Comparison of ENCODE assay signal across 11 cellular contexts in the genomic region with DNA sequence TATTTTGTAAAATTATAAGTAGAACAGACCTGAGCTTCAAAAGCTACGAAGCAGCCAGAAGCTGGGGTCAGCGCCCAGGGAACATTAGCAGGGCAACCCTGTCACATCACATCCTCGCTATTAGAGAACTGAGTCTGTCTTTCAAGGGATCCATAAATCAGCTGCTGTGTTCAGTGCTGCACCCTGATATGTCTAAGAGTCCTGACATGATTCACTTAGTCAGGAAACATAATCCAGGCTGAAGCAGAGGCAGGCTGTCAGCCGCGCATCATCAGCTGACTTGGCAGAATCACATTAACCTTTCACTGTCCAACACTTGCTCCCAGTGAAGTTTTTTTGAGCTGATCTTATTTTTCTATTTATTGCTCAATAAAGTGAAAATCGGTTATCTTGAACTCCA. TPM values are rescaled to one million over a fixed set of nuclear protein-coding genes. Genes with fewer than 3 reads are reported as not detected.
DNase-seq lines count a peak whose midpoint lies in the region; ATAC-seq and TF ChIP-seq lines count a peak whose summit lies in the region.
"Had no signal": no experiment of that assay in that cellular context is flagged by ENCODE, and none has a peak within 500 bp of the region (broad histone marks: within the 10 kb centered on the region; RNA-seq: fewer than 3 reads in every experiment).

No MANE protein-coding gene starts in this region.

- H3K4me1 Mint-ChIP-seq in chondrocyte (ENCODE audit: low read depth): peaks cover 16% of the 10 kb centered on the region

- intact Hi-C loops in sciatic nerve (cut with DNase I): no loop called here

- H3K9me3 ChIP-seq in WERI-Rb-1 (ENCODE audit: severe bottlenecking) (no peaks in the 10 kb centered on the region), cardiac muscle cell (ENCODE audit: low read depth) (no peaks in the 10 kb centered on the region)

- peak overlapping the region; percentile 31 for H3K4me3 ChIP-seq in WERI-Rb-1 (ENCODE audit: low read depth, low read length)
- H3K4me3 ChIP-seq in cardiac muscle cell: no peak overlapping the region

- H3K27ac ChIP-seq in WERI-Rb-1: peak overlapping the region; percentile 75
- no peak overlapping the region for H3K27ac ChIP-seq in cardiac muscle cell
- H3K27ac ChIP-seq: 22Rv1 had no signal

- no peak for TF ChIP-seq CTCF in WERI-Rb-1 (IDR thresholded peaks at IDR 0.05; ENCODE audit: low read depth, low read length)
- TF ChIP-seq CTCF in cardiac muscle cell (IDR thresholded peaks at IDR 0.05; ENCODE audit: low read depth, low read length): no peak
- TF ChIP-seq CTCF in chondrocyte (IDR thresholded peaks at IDR 0.05): no peak

- DNase-seq in NCI-H1105 (lab: John Stamatoyannopoulos, UW) (peak; percentile 0), NCI-H1105 treated with DMSO at 0.1 percent for 48 hours (lab: John Stamatoyannopoulos, UW) (no peak), WERI-Rb-1 (peak; percentile 81), cardiac muscle cell (ENCODE audit: low read depth in 1 of 2, low spot score in 1 of 2) (peak; percentile 59 to 65), sciatic nerve (ENCODE audit: low spot score) (no peak), cerebellar nuclear complex (lab: John Stamatoyannopoulos, UW) (no peak), chondrocyte (ENCODE audit: low spot score) (no peak)
- DNase-seq in activated naive CD4-positive, alpha-beta T cell (lab: John Stamatoyannopoulos, UW): no peak
- DNase-seq: activated CD8-positive, alpha-beta T cell treated with anti-CD3 and anti-CD28 coated beads for 36 hours; NCI-H345 had no signal

- no peaks in the 10 kb centered on the region for H3K36me3 ChIP-seq in WERI-Rb-1
- H3K36me3 ChIP-seq in cardiac muscle cell: no peaks in the 10 kb centered on the region

- H3K36me3 Mint-ChIP-seq in chondrocyte (ENCODE audit: low read depth): no peaks in the 10 kb centered on the region

- peaks cover 3% of the 10 kb centered on the region for H3K27me3 Mint-ChIP-seq in chondrocyte (ENCODE audit: low read depth)
- H3K27me3 Mint-ChIP-seq: activated CD8-positive, alpha-beta T cell treated with anti-CD3 and anti-CD28 coated beads for 36 hours had no signal

- no peak overlapping the region for H3K27ac Mint-ChIP-seq in chondrocyte (ENCODE audit: unreplicated experiment)
- H3K27ac Mint-ChIP-seq: activated CD8-positive, alpha-beta T cell treated with anti-CD3 and anti-CD28 coated beads for 36 hours had no signal

- H3K4me3 Mint-ChIP-seq in chondrocyte (ENCODE audit: unreplicated experiment): no peak overlapping the region
- H3K4me3 Mint-ChIP-seq: activated CD8-positive, alpha-beta T cell treated with anti-CD3 and anti-CD28 coated beads for 36 hours had no signal

- no peaks in the 10 kb centered on the region for H3K9me3 Mint-ChIP-seq in chondrocyte (ENCODE audit: low read depth)
- H3K9me3 Mint-ChIP-seq: activated CD8-positive, alpha-beta T cell treated with anti-CD3 and anti-CD28 coated beads for 36 hours had no signal

- H3K27me3 ChIP-seq in WERI-Rb-1 (ENCODE audit: insufficient read depth, low read depth, severe bottlenecking): no peaks in the 10 kb centered on the region
- no peaks in the 10 kb centered on the region for H3K27me3 ChIP-seq in cardiac muscle cell

- H3K4me1 ChIP-seq in cardiac muscle cell (ENCODE audit: low read depth): peaks cover 11% of the 10 kb centered on the region

- peak; percentile 50 for ATAC-seq in sciatic nerve
- ATAC-seq: activated CD8-positive, alpha-beta T cell treated with anti-CD3 and anti-CD28 coated beads for 36 hours had no signal

RNA-seq across cellular contexts. Expression of a gene that starts 23.5 kb away (rescaled TPM):
- 0.24 and 0.56 TPM in 2 replicates for total RNA-seq in cardiac muscle cell
- 0.55 TPM in 1 of 2 replicates, not detected in the other for polyA plus RNA-seq in cardiac muscle cell
- total RNA-seq in sciatic nerve: 0.58 TPM
- 0.05 to 0.17 TPM (median 0.05 TPM) in 3 replicates for total RNA-seq in chondrocyte

Comparison
In these comparisons a context has a peak if more than half of its experiments do, and no peak if none do; other contexts are left out.
1. DNase-seq: peak in NCI-H1105 (single experiment), WERI-Rb-1 (single experiment) and cardiac muscle cell (2 of 2); none in NCI-H1105 treated with DMSO at 0.1 percent for 48 hours (single experiment), sciatic nerve (single experiment), cerebellar nuclear complex (0 of 2), chondrocyte (single experiment) and activated naive CD4-positive, alpha-beta T cell (0 of 4).